Comparison of ENCODE assay signal across 6 cellular contexts in genomic region chr4:189234948-189235347, GRCh38.
DNase-seq lines count a peak whose midpoint lies in the region; FAIRE-seq and TF ChIP-seq lines count a peak whose summit lies in the region.
"Not testable (repeated sequence)": the region's sequence is repeated elsewhere in the genome, so short reads cannot be mapped to it uniquely, and the experiment has no call there.

No MANE protein-coding gene starts in this region.

- not testable (repeated sequence) for TF ChIP-seq CTCF in osteocyte (IDR thresholded peaks at IDR 0.05)

- not testable (repeated sequence) for H3K4me1 Mint-ChIP-seq in activated CD4-positive, alpha-beta memory T cell treated with anti-CD3 and anti-CD28 coated beads, Interleukin-2, amount 10 ng/mL, durations not matched to agents 7 days and 5 days; osteocyte (ENCODE audit: unreplicated experiment)

- not testable (repeated sequence) for H3K4me3 Mint-ChIP-seq in activated CD4-positive, alpha-beta memory T cell treated with anti-CD3 and anti-CD28 coated beads, Interleukin-2, amount 10 ng/mL, durations not matched to agents 7 days and 5 days; osteocyte (ENCODE audit: unreplicated experiment)

- H3K36me3 Mint-ChIP-seq in activated CD4-positive, alpha-beta memory T cell treated with anti-CD3 and anti-CD28 coated beads, Interleukin-2, amount 10 ng/mL, durations not matched to agents 7 days and 5 days (ENCODE audit: low read depth); osteocyte (ENCODE audit: unreplicated experiment): not testable (repeated sequence)

- not testable (repeated sequence) for H3K27me3 Mint-ChIP-seq in activated CD4-positive, alpha-beta memory T cell treated with anti-CD3 and anti-CD28 coated beads, Interleukin-2, amount 10 ng/mL, durations not matched to agents 7 days and 5 days; osteocyte (ENCODE audit: unreplicated experiment)

- H3K9me3 Mint-ChIP-seq in activated CD4-positive, alpha-beta memory T cell treated with anti-CD3 and anti-CD28 coated beads, Interleukin-2, amount 10 ng/mL, durations not matched to agents 7 days and 5 days: peaks cover 10% of the 10 kb centered on the region
- peaks cover 13% of the 10 kb centered on the region for H3K9me3 Mint-ChIP-seq in osteocyte (ENCODE audit: unreplicated experiment)

- peak; percentile 96 for FAIRE-seq in HTR-8/SVneo (lab: Jason Lieb, UNC)
- FAIRE-seq in frontal cortex (lab: Jason Lieb, UNC): peak; percentile 99

- not testable (repeated sequence) for DNase-seq in HTR-8/SVneo (ENCODE audit: insufficient read length, low spot score); frontal cortex (ENCODE audit: low spot score in 2 of 2)
- DNase-seq in activated CD4-positive, alpha-beta memory T cell treated with anti-CD3 and anti-CD28 coated beads, Interleukin-2, amount 10 ng/mL, durations not matched to agents 7 days and 5 days: peak; percentile 19
- peak; percentile 15 for DNase-seq in activated effector memory CD4-positive, alpha-beta T cell treated with Interleukin-2 at 50 U/mL for 16 hours
- DNase-seq in osteocyte (ENCODE audit: extremely low spot score, unreplicated experiment): peak; percentile 93
- DNase-seq in stimulated activated CD4-positive, alpha-beta T cell treated with anti-CD3 and anti-CD28 coated beads, Interleukin-4, amount 100 ng/mL, for 24 hours: peak; percentile 8

- CTCF ChIA-PET in activated CD4-positive, alpha-beta memory T cell treated with anti-CD3 and anti-CD28 coated beads, Interleukin-2, amount 10 ng/mL, durations not matched to agents 7 days and 5 days (lab: Charles Lee): not testable (repeated sequence)

- H3K27ac Mint-ChIP-seq in activated CD4-positive, alpha-beta memory T cell treated with anti-CD3 and anti-CD28 coated beads, Interleukin-2, amount 10 ng/mL, durations not matched to agents 7 days and 5 days; osteocyte (ENCODE audit: unreplicated experiment): not testable (repeated sequence)

- POLR2A ChIA-PET in activated CD4-positive, alpha-beta memory T cell treated with anti-CD3 and anti-CD28 coated beads, Interleukin-2, amount 10 ng/mL, durations not matched to agents 7 days and 5 days (lab: Charles Lee): not testable (repeated sequence)
